ENCODE assay signal across 8 cellular contexts in genomic region chr16:425082-425718, GRCh38. TPM values are rescaled to one million over a fixed set of nuclear protein-coding genes. Genes with fewer than 3 reads are reported as not detected.
DNase-seq lines count a peak whose midpoint lies in the region; ATAC-seq and TF ChIP-seq lines count a peak whose summit lies in the region.

TSS of gene RAB11FIP3 (plus strand) at chr16:425649. CDS start at chr16:426007, 358 bp downstream.

- peak within 1 kb of the TSS; percentile 100 for H3K4me2 ChIP-seq in DND-41 (ENCODE audit: insufficient read depth, low read length)
- H3K4me2 ChIP-seq in neural progenitor cell: peak within 1 kb of the TSS; percentile 96

- peak; percentile 88 for TF ChIP-seq POLR2A in Raji (IDR thresholded peaks at IDR 0.05; ENCODE audit: insufficient read depth, low read depth, low read length)

- H3K4me1 ChIP-seq in DND-41 (ENCODE audit: insufficient read depth, low read length) (peaks cover 52% of the 10 kb centered on the region), neural progenitor cell (peaks cover 17% of the 10 kb centered on the region)

- H3K9ac ChIP-seq in DND-41 (ENCODE audit: low read depth, low read length): peak within 1 kb of the TSS; percentile 88
- H3K9ac ChIP-seq in neural progenitor cell: peak within 1 kb of the TSS; percentile 55

- H3F3A ChIP-seq in neural progenitor cell (ENCODE audit: low read depth): no peaks in the 10 kb centered on the region

- H3K4me1 Mint-ChIP-seq in neural progenitor cell: peaks cover 36% of the 10 kb centered on the region

- H3K27ac ChIP-seq in DND-41 (ENCODE audit: low read length): peak within 1 kb of the TSS; percentile 71
- peak within 1 kb of the TSS; percentile 49 for H3K27ac ChIP-seq in KOPT-K1 (ENCODE audit: low read depth, low read length, poor library complexity, severe bottlenecking)
- H3K27ac ChIP-seq in neural progenitor cell: no peak within 1 kb of the TSS

- H3K9me3 ChIP-seq in DND-41 (ENCODE audit: insufficient read depth, low read length, severe bottlenecking) (no peaks in the 10 kb centered on the region), KOPT-K1 (ENCODE audit: insufficient read depth, low read length, poor library complexity, severe bottlenecking) (no peaks in the 10 kb centered on the region), neural progenitor cell (ENCODE audit: low read depth) (no peaks in the 10 kb centered on the region)

- H3K9me3 Mint-ChIP-seq in neural progenitor cell: peaks cover 3% of the 10 kb centered on the region

- H3K79me2 ChIP-seq in DND-41 (ENCODE audit: insufficient read depth, low read length) (peaks cover 44% of the 10 kb centered on the region), neural progenitor cell (ENCODE audit: low read depth) (peaks cover 40% of the 10 kb centered on the region)

- peak; percentile 90 for DNase-seq in DND-41
- DNase-seq in activated effector memory CD4-positive, alpha-beta T cell treated with anti-CD3 and anti-CD28 coated beads, Interleukin-2, amount 50 U/mL, for 16 hours: peak; percentile 94
- DNase-seq in fibroblast of villous mesenchyme (ENCODE audit: low read depth): peak; percentile 81
- peak; percentile 91 for DNase-seq in neural progenitor cell (ENCODE audit: low spot score)
- DNase-seq in stromal cell of bone marrow (ENCODE audit: low read depth): peak; percentile 46

- peaks cover 19% of the 10 kb centered on the region for H3K27me3 Mint-ChIP-seq in neural progenitor cell (ENCODE audit: insufficient read depth, low read depth)

- H3K4me3 ChIP-seq in DND-41 (ENCODE audit: low read depth in 1 of 2, low read length in 2 of 2) (peak within 1 kb of the TSS; percentile 80 to 96), fibroblast of villous mesenchyme (ENCODE audit: low read depth, low read length) (peak within 1 kb of the TSS; percentile 78), neural progenitor cell (peak within 1 kb of the TSS; percentile 99)

- H3K36me3 Mint-ChIP-seq in neural progenitor cell: peaks cover 16% of the 10 kb centered on the region

- peak; percentile 45 for TF ChIP-seq CTCF in DND-41 (IDR thresholded peaks at IDR 0.05; ENCODE audit: borderline replicate concordance, extremely low read depth, low read length, poor library complexity, severe bottlenecking)
- TF ChIP-seq CTCF in fibroblast of villous mesenchyme (IDR thresholded peaks at IDR 0.05; ENCODE audit: insufficient read depth, low read depth, low read length): no peak
- TF ChIP-seq CTCF in neural progenitor cell (IDR thresholded peaks at IDR 0.05): peak; percentile 45

- H3K27me3 ChIP-seq in DND-41 (ENCODE audit: insufficient read depth, low read length, poor library complexity): no peaks in the 10 kb centered on the region
- H3K27me3 ChIP-seq in neural progenitor cell: peaks cover 39% of the 10 kb centered on the region

- peaks cover 33% of the 10 kb centered on the region for H4K20me1 ChIP-seq in DND-41 (ENCODE audit: insufficient read depth, low read length)
- peaks cover 41% of the 10 kb centered on the region for H4K20me1 ChIP-seq in neural progenitor cell (ENCODE audit: low read depth)

- no peak within 1 kb of the TSS for H3K27ac Mint-ChIP-seq in neural progenitor cell

- H2AFZ ChIP-seq in DND-41 (ENCODE audit: low read depth, low read length): peak within 1 kb of the TSS; percentile 99
- H2AFZ ChIP-seq in neural progenitor cell (replicated peaks): peak within 1 kb of the TSS; percentile 91

- H3K36me3 ChIP-seq in DND-41 (ENCODE audit: insufficient read depth, low read length) (peaks cover 15% of the 10 kb centered on the region; the same call in 1 of the 2 replicates), KOPT-K1 (ENCODE audit: insufficient read depth, low read length) (0 out of 2 replicates have a peak, but pooled peaks cover 4% of the 10 kb centered on the region), neural progenitor cell (no peaks in the 10 kb centered on the region)

- H3K4me3 Mint-ChIP-seq in neural progenitor cell: peak within 1 kb of the TSS; percentile 95

- ATAC-seq in DND-41 (ENCODE audit: insufficient read depth, low read depth): peak; percentile 95
- ATAC-seq in GM21717 (IDR thresholded peaks at IDR 0.05; ENCODE audit: unreplicated experiment): peak; percentile 78

RNA-seq across cellular contexts. Expression of gene RAB11FIP3, which starts in this region (rescaled TPM):
- total RNA-seq in fibroblast of villous mesenchyme (19.0 and 19.4 TPM in 2 replicates), neural progenitor cell (ENCODE audit: low replicate concordance) (15.5 and 45.2 TPM in 2 replicates)
